In genomic region chr4:138241281-138242075, GRCh38 we compare ENCODE assay signal across 8 cellular contexts. TPM values are rescaled to one million over a fixed set of nuclear protein-coding genes. Genes with fewer than 3 reads are reported as not detected.
DNase-seq lines count a peak whose midpoint lies in the region; ATAC-seq and TF ChIP-seq lines count a peak whose summit lies in the region.

No MANE protein-coding gene starts in this region.

- peaks cover 6 to 8% of the 10 kb centered on the region in 2 donors for H3K4me1 ChIP-seq in thoracic aorta (ENCODE audit: control insufficient read depth in 1 of 2, low read depth in 2 of 2)

- H3K9me3 Mint-ChIP-seq in activated naive CD8-positive, alpha-beta T cell (ENCODE audit: low read depth), result no peaks in the 10 kb centered on the region

- no peaks in the 10 kb centered on the region for H3K36me3 ChIP-seq in thoracic aorta

- no peaks in the 10 kb centered on the region for H3K36me3 Mint-ChIP-seq in activated naive CD8-positive, alpha-beta T cell

- H3K27me3 ChIP-seq in thoracic aorta (replicated peaks; ENCODE audit: insufficient read depth), result no peaks in the 10 kb centered on the region

- peaks cover 3% of the 10 kb centered on the region for H3K27me3 Mint-ChIP-seq in activated naive CD8-positive, alpha-beta T cell

- peak overlapping the region; percentile 90 for H3K4me3 Mint-ChIP-seq in activated naive CD8-positive, alpha-beta T cell

- ATAC-seq in GM19023 (IDR thresholded peaks at IDR 0.05; ENCODE audit: unreplicated experiment) (peak; percentile 9), thoracic aorta (ENCODE audit: insufficient number of reproducible peaks, low FRiP score, low read depth) (no peak)

- H3K27ac Mint-ChIP-seq in activated naive CD8-positive, alpha-beta T cell, result peak overlapping the region; percentile 92

- H3K4me1 Mint-ChIP-seq in activated naive CD8-positive, alpha-beta T cell (ENCODE audit: low read depth), result peaks cover 28% of the 10 kb centered on the region

- peak; percentile 34 for DNase-seq in AG20443 (ENCODE audit: low spot score)
- no peak for DNase-seq in Jurkat, Clone E6-1 (ENCODE audit: low read depth, low spot score)
- DNase-seq in islet precursor cell, result peak; percentile 61
- no peak for DNase-seq in thoracic aorta (ENCODE audit: low spot score)
- DNase-seq in stimulated activated CD4-positive, alpha-beta T cell treated with anti-CD3 and anti-CD28 coated beads, Interleukin-4, amount 100 ng/mL, for 1 hour, result no peak
- no peak for DNase-seq in SKM-1 treated with dmso at 0.1 percent for 144 hours (lab: John Stamatoyannopoulos, UW; ENCODE audit: unreplicated experiment)

- no peaks in the 10 kb centered on the region for H3K9me3 ChIP-seq in thoracic aorta

- H3K27ac ChIP-seq in thoracic aorta, result peak overlapping the region in 1 of 2 donors; percentile 39

- H3K4me3 ChIP-seq in Jurkat, Clone E6-1 (ENCODE audit: low read length), result peak overlapping the region; percentile 50
- H3K4me3 ChIP-seq in thoracic aorta, result peak overlapping the region; percentile 66

- TF ChIP-seq CTCF in thoracic aorta (IDR thresholded peaks at IDR 0.05), result no peak

RNA-seq across cellular contexts. Expression of gene SLC7A11, which starts 0.7 kb away (rescaled TPM):
- 1.1 TPM for polyA plus RNA-seq in Jurkat, Clone E6-1 (2012; ENCODE audit: insufficient read depth, insufficient read length)
- 1 to 10 TPM in 1 of 2 donors, under 1 TPM in 1; 0.99 to 2.6 TPM for total RNA-seq in thoracic aorta

Comparison
In these comparisons a context has a peak if more than half of its experiments do, and no peak if none do; other contexts are left out.
1. DNase-seq: peak in AG20443 (single experiment) and islet precursor cell (single experiment); none in Jurkat, Clone E6-1 (single experiment), thoracic aorta (single experiment), stimulated activated CD4-positive, alpha-beta T cell treated with anti-CD3 and anti-CD28 coated beads, Interleukin-4, amount 100 ng/mL, for 1 hour (single experiment) and SKM-1 treated with dmso at 0.1 percent for 144 hours (single experiment).